Comparison of ENCODE assay signal across 2 cellular contexts in genomic region chr20:1618954-1619550, GRCh38.
TF ChIP-seq lines count a peak whose summit lies in the region.

No MANE protein-coding gene starts in this region.

TF ChIP-seq in GM23338, 12 proteins besides CTCF, POLR2A, EP300 and RAD21:
- no peak for TF ChIP-seq ETS1 (IDR thresholded peaks at IDR 0.05)
- TF ChIP-seq STAT1 (IDR thresholded peaks at IDR 0.05; ENCODE audit: unreplicated experiment), result no peak
- no peak for TF ChIP-seq ZNF114 (CRISPR knock-in tag; IDR thresholded peaks at IDR 0.05)
- TF ChIP-seq JUNB (IDR thresholded peaks at IDR 0.05; ENCODE audit: unreplicated experiment), result no peak
- no peak for TF ChIP-seq NANOG (IDR thresholded peaks at IDR 0.05; ENCODE audit: borderline replicate concordance)
- no peak for TF ChIP-seq REST (IDR thresholded peaks at IDR 0.05; ENCODE audit: unreplicated experiment)
- no peak for TF ChIP-seq ZNF462 (CRISPR knock-in tag; IDR thresholded peaks at IDR 0.05)
- no peak for TF ChIP-seq ZNF331 (CRISPR knock-in tag; IDR thresholded peaks at IDR 0.05; ENCODE audit: low read depth)
- no peak for TF ChIP-seq CREB1 (CRISPR knock-in tag; IDR thresholded peaks at IDR 0.05; ENCODE audit: low read depth)
- TF ChIP-seq EZH2 (IDR thresholded peaks at IDR 0.05; ENCODE audit: low read depth, unreplicated experiment), result no peak
- TF ChIP-seq EZH2phosphoT487 (IDR thresholded peaks at IDR 0.05; ENCODE audit: unreplicated experiment), result no peak
- no peak for TF ChIP-seq POLR2AphosphoS5 (IDR thresholded peaks at IDR 0.05; ENCODE audit: low read depth)

TF ChIP-seq in HEK293T, 16 proteins besides CTCF, POLR2A, EP300 and RAD21 (continued from another document):
- TF ChIP-seq HDGF (IDR thresholded peaks at IDR 0.05; ENCODE audit: borderline replicate concordance) (no peak), BHLHE40 (IDR thresholded peaks at IDR 0.05; ENCODE audit: borderline replicate concordance) (no peak), TARDBP (IDR thresholded peaks at IDR 0.05) (no peak), L3MBTL2 (conservative IDR thresholded peaks at IDR 0.05) (no peak), SUZ12 (IDR thresholded peaks at IDR 0.05) (no peak)
